In the genomic region with DNA sequence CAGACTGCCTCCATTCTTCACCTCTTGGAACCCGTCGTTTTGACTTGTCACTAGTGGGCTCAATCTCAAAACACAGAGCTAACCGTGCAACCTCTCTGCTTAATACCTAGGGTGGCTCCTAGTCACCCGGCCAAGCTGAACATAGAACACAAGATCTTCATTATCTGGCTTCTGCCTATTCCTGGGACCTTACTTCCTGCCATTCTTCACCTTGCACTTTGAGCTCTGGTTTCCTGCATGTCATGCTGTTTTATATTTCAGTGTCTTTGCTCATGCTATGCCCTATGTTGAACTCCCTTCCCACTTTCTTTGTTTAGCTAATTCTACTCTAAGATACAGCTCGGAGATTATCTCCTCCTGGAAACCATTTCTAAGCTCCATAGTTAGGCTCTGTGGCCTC, we compare ENCODE assay signal across 30 cellular contexts. TPM values are rescaled to one million over a fixed set of nuclear protein-coding genes. Genes with fewer than 3 reads are reported as not detected.
DNase-seq lines count a peak whose midpoint lies in the region; ATAC-seq, FAIRE-seq and TF ChIP-seq lines count a peak whose summit lies in the region.
"Had no signal": no experiment of that assay in that cellular context is flagged by ENCODE, and none has a peak within 500 bp of the region (broad histone marks: within the 10 kb centered on the region; RNA-seq: fewer than 3 reads in every experiment).

No MANE protein-coding gene starts in this region.

- TF ChIP-seq CTCF in endothelial cell of umbilical vein (IDR thresholded peaks at IDR 0.05; ENCODE audit: extremely low read depth in 1 of 2, insufficient read depth in 1 of 2, low read depth in 1 of 2, low read length in 2 of 2) = no peak
- no peak for TF ChIP-seq CTCF in mesothelial cell of epicardium (IDR thresholded peaks at IDR 0.05; ENCODE audit: unreplicated experiment)
- TF ChIP-seq CTCF in suprapubic skin (IDR thresholded peaks at IDR 0.05) = no peak

- WGBS in suprapubic skin = 54% methylated on average over 5 of the region's 5 CpGs

- H3K4me1 ChIP-seq in endothelial cell of umbilical vein (ENCODE audit: control insufficient read depth, extremely low read depth, insufficient read depth, low read length) (peaks cover 34% of the 10 kb centered on the region), suprapubic skin (peaks cover 48% of the 10 kb centered on the region)
- H3K4me1 ChIP-seq: adrenal gland had no signal

- peaks cover 16% of the 10 kb centered on the region for H3K79me2 ChIP-seq in endothelial cell of umbilical vein (ENCODE audit: control insufficient read depth, insufficient read depth, low read length)

- ATAC-seq in T-helper 17 cell (no peak), GM18505 (IDR thresholded peaks at IDR 0.05; ENCODE audit: unreplicated experiment) (no peak), HG03280 (IDR thresholded peaks at IDR 0.05; ENCODE audit: unreplicated experiment) (no peak)
- ATAC-seq: activated T-cell treated with anti-CD3 and anti-CD28 coated beads, Interleukin-2, amount 50 U/mL, for 4 hours; naive thymus-derived CD4-positive, alpha-beta T cell; pancreas; sciatic nerve; stimulated activated naive CD8-positive, alpha-beta T cell treated with anti-CD3 and anti-CD28 coated beads, Interleukin-15, amount 100 ng/mL, for 72 hours had no signal

- H3K36me3 ChIP-seq in endothelial cell of umbilical vein (ENCODE audit: control insufficient read depth in 2 of 2, extremely low read depth in 1 of 2, insufficient read depth in 2 of 2, low read length in 2 of 2) (no peaks in the 10 kb centered on the region), suprapubic skin (no peaks in the 10 kb centered on the region)
- H3K36me3 ChIP-seq: adrenal gland, brain microvascular endothelial cell, pancreas, tibial artery had no signal

- H3K4me3 Mint-ChIP-seq in T-helper 17 cell (no peak overlapping the region), mesothelial cell of epicardium (no peak overlapping the region)
- H3K4me3 Mint-ChIP-seq: activated T-cell treated with anti-CD3 and anti-CD28 coated beads, Interleukin-2, amount 50 U/mL, for 4 hours; CD4-positive, alpha-beta T cell; memory B cell; naive thymus-derived CD4-positive, alpha-beta T cell; stimulated activated naive CD8-positive, alpha-beta T cell treated with anti-CD3 and anti-CD28 coated beads, Interleukin-15, amount 100 ng/mL, for 72 hours had no signal

- no peak for TF ChIP-seq POLR2A in endothelial cell of umbilical vein (IDR thresholded peaks at IDR 0.05; ENCODE audit: low read depth, low read length)
- no peak for TF ChIP-seq POLR2A in suprapubic skin (IDR thresholded peaks at IDR 0.05)
- no peak for TF ChIP-seq POLR2A in GM18505 (IDR thresholded peaks at IDR 0.05; ENCODE audit: borderline replicate concordance, extremely low read depth, insufficient read depth, insufficient read length)

- no peaks in the 10 kb centered on the region for H3K9me3 ChIP-seq in T-helper 17 cell (ENCODE audit: control insufficient read depth, low read length, poor library complexity, severe bottlenecking)
- H3K9me3 ChIP-seq in endothelial cell of umbilical vein (replicated peaks; ENCODE audit: control insufficient read depth, insufficient read depth, low read length) = no peaks in the 10 kb centered on the region
- H3K9me3 ChIP-seq in suprapubic skin = no peaks in the 10 kb centered on the region
- H3K9me3 ChIP-seq: adrenal gland, pancreas, SK-N-SH, tibial artery had no signal

- peak overlapping the region; percentile 63 for H2AFZ ChIP-seq in endothelial cell of umbilical vein (ENCODE audit: low read depth, low read length)

- no peaks in the 10 kb centered on the region for H3K9me3 Mint-ChIP-seq in mesothelial cell of epicardium
- H3K9me3 Mint-ChIP-seq: activated T-cell treated with anti-CD3 and anti-CD28 coated beads, Interleukin-2, amount 50 U/mL, for 4 hours; CD4-positive, alpha-beta T cell; memory B cell; naive thymus-derived CD4-positive, alpha-beta T cell; stimulated activated naive CD8-positive, alpha-beta T cell treated with anti-CD3 and anti-CD28 coated beads, Interleukin-15, amount 100 ng/mL, for 72 hours had no signal

- POLR2A ChIA-PET in endothelial cell of umbilical vein (lab: Charles Lee) = no interaction called here

- no peak for TF ChIP-seq EP300 in suprapubic skin (IDR thresholded peaks at IDR 0.05)

- FAIRE-seq in endothelial cell of umbilical vein (lab: Jason Lieb, UNC) = peak; percentile 48
- FAIRE-seq: colon, pancreas had no signal

- H3K4me3 ChIP-seq in endothelial cell of umbilical vein (replicated peaks in 1 of 3; ENCODE audit: insufficient read depth in 1 of 3, low read depth in 1 of 3, low read length in 3 of 3) (no peak overlapping the region), suprapubic skin (no peak overlapping the region)
- H3K4me3 ChIP-seq: adrenal gland, pancreas, tibial artery had no signal

- H3K9me1 ChIP-seq in endothelial cell of umbilical vein (replicated peaks; ENCODE audit: control insufficient read depth, extremely low read depth, insufficient read depth, low read length) = peaks cover 3% of the 10 kb centered on the region

- BruUV-seq in endothelial cell of umbilical vein (replicated peaks; lab: Mats Ljungman, UMichigan) = no TSS peak

- H3K27me3 ChIP-seq in endothelial cell of umbilical vein (ENCODE audit: control insufficient read depth in 2 of 2, insufficient read depth in 2 of 2, low read length in 2 of 2) (no peaks in the 10 kb centered on the region), suprapubic skin (no peaks in the 10 kb centered on the region)
- H3K27me3 ChIP-seq: adrenal gland, brain microvascular endothelial cell, pancreas, tibial artery had no signal

- H3K9ac ChIP-seq in endothelial cell of umbilical vein (replicated peaks; ENCODE audit: extremely low read depth, insufficient read depth, low read length) = no peak overlapping the region
- H3K9ac ChIP-seq: SK-N-SH had no signal

- CTCF ChIA-PET in endothelial cell of umbilical vein (lab: Charles Lee) = interaction anchor here (0.7 to 2.5 kb wide), 9 partner anchors 8 to 73 kb away, joined by 3 to 16 read pairs (median 4); a partner anchor contains a TSS

- dilution Hi-C loops in endothelial cell of umbilical vein (cut with MboI; ENCODE audit: extremely low pct_ligation_motif_present, low sequenced_read_pairs) = no loop called here

- H3K4me1 Mint-ChIP-seq in T-helper 17 cell (no peaks in the 10 kb centered on the region), mesothelial cell of epicardium (peaks cover 13% of the 10 kb centered on the region)
- H3K4me1 Mint-ChIP-seq: stimulated activated naive CD8-positive, alpha-beta T cell treated with anti-CD3 and anti-CD28 coated beads, Interleukin-15, amount 100 ng/mL, for 72 hours had no signal

- intact Hi-C loops in endothelial cell of umbilical vein (cut with micrococcal nuclease) = loop anchor here (1.0 kb wide), 1 partner anchor 71 kb away; no protein-coding TSS in a partner anchor

- H3K27me3 Mint-ChIP-seq in T-helper 17 cell = peaks cover 13% of the 10 kb centered on the region
- H3K27me3 Mint-ChIP-seq in mesothelial cell of epicardium (ENCODE audit: low read depth) = no peaks in the 10 kb centered on the region
- H3K27me3 Mint-ChIP-seq: CD4-positive, alpha-beta T cell had no signal

- no peaks in the 10 kb centered on the region for H3K36me3 Mint-ChIP-seq in T-helper 17 cell (ENCODE audit: low read depth)
- no peaks in the 10 kb centered on the region for H3K36me3 Mint-ChIP-seq in mesothelial cell of epicardium
- H3K36me3 Mint-ChIP-seq: memory B cell had no signal

- DNase-seq in T-helper 17 cell (no peak), endothelial cell of umbilical vein (ENCODE audit: low read depth, low spot score) (peak; percentile 23), mesothelial cell of epicardium (ENCODE audit: low spot score in 2 of 2, unreplicated experiment in 2 of 2) (no peak), suprapubic skin (ENCODE audit: low spot score in 2 of 2) (no peak), NCI-H1930 (lab: John Stamatoyannopoulos, UW) (no peak), SHP77 (lab: John Stamatoyannopoulos, UW) (no peak)
- DNase-seq: activated CD4-positive, alpha-beta T cell treated with anti-CD3 and anti-CD28 coated beads for 48 hours; activated naive CD4-positive, alpha-beta T cell treated with Interleukin-2 at 50 U/mL for 16 hours; activated T-cell treated with anti-CD3 and anti-CD28 coated beads, Interleukin-2, amount 50 U/mL, for 4 hours; adrenal gland; brain microvascular endothelial cell; CD4-positive, alpha-beta T cell; DMS 273 treated with DMSO at 0.1 percent for 48 hours; naive thymus-derived CD4-positive, alpha-beta T cell; NCI-H1694; NCI-H69; pancreas; SK-N-SH; stimulated activated CD4-positive, alpha-beta T cell treated with anti-CD3 and anti-CD28 coated beads, Interleukin-15, amount 100 ng/mL, for 24 hours; stimulated activated naive CD8-positive, alpha-beta T cell treated with anti-CD3 and anti-CD28 coated beads, Interleukin-15, amount 100 ng/mL, for 72 hours; tibial artery had no signal

- peak overlapping the region; percentile 54 for H3K27ac Mint-ChIP-seq in T-helper 17 cell
- H3K27ac Mint-ChIP-seq in mesothelial cell of epicardium = peak overlapping the region; percentile 62
- H3K27ac Mint-ChIP-seq: CD4-positive, alpha-beta T cell; memory B cell; naive thymus-derived CD4-positive, alpha-beta T cell; stimulated activated naive CD8-positive, alpha-beta T cell treated with anti-CD3 and anti-CD28 coated beads, Interleukin-15, amount 100 ng/mL, for 72 hours had no signal

- no peaks in the 10 kb centered on the region for H4K20me1 ChIP-seq in endothelial cell of umbilical vein (replicated peaks; ENCODE audit: control insufficient read depth, extremely low read depth, insufficient read depth, low read length)

- peak overlapping the region; percentile 23 for H3K27ac ChIP-seq in endothelial cell of umbilical vein (ENCODE audit: insufficient read depth, low read depth, low read length)
- peak overlapping the region; percentile 69 for H3K27ac ChIP-seq in suprapubic skin
- H3K27ac ChIP-seq: adrenal gland, brain microvascular endothelial cell, pancreas, RWPE1, tibial artery, VCaP had no signal

- H3K4me2 ChIP-seq in endothelial cell of umbilical vein (ENCODE audit: insufficient read depth, low read length) = peak overlapping the region; percentile 46
- H3K4me2 ChIP-seq: SK-N-SH had no signal

RNA-seq across cellular contexts. Expression of a gene that starts 12.9 kb away (rescaled TPM):
- 1 to 10 TPM in 1 of 2 donors, under 1 TPM in 1; 0.75 to 1.5 TPM for total RNA-seq in T-helper 17 cell
- total RNA-seq in endothelial cell of umbilical vein = 17.1 and 19.8 TPM in 2 replicates
- polyA plus RNA-seq in endothelial cell of umbilical vein = 5.8 and 6.0 TPM in 2 replicates
- polyA plus RNA-seq in endothelial cell of umbilical vein (2011; cell fraction: cytosol; rRNA removed) = 9.9 and 11.5 TPM in 2 replicates
- polyA plus RNA-seq in endothelial cell of umbilical vein (2011; cell fraction: nucleus; rRNA removed) = 8.9 and 9.7 TPM in 2 replicates
- polyA plus RNA-seq in endothelial cell of umbilical vein (2012) = 6.5 and 15.2 TPM in 2 replicates
- polyA minus RNA-seq in endothelial cell of umbilical vein = 5.9 and 6.3 TPM in 2 replicates
- polyA minus RNA-seq in endothelial cell of umbilical vein (2011; cell fraction: cytosol; rRNA and poly(A)+ RNA removed) = 38.9 TPM
- polyA minus RNA-seq in endothelial cell of umbilical vein (2011; cell fraction: nucleus; rRNA and poly(A)+ RNA removed) = 6.5 and 9.8 TPM in 2 replicates
- total RNA-seq in mesothelial cell of epicardium = 9.6 to 11.7 TPM (median 10.4 TPM) in 3 replicates
- 100 to 1,000 TPM in 3 of 4 donors, 10 to 100 TPM in 1; 97.4 to 174 (median 136) TPM for total RNA-seq in suprapubic skin

RNA-seq across cellular contexts. Expression of a gene that starts 32.8 kb away (rescaled TPM):
- total RNA-seq in T-helper 17 cell (not detected), endothelial cell of umbilical vein (not detected in 2 replicates), mesothelial cell of epicardium (0.27 TPM in 1 of 3 replicates, not detected in the others), suprapubic skin (1 to 10 TPM in 3 of 4 donors, not detected in 1; 2.2 to 6.5 (median 2.7) TPM)
- not detected in 2 replicates for polyA plus RNA-seq in endothelial cell of umbilical vein
- polyA plus RNA-seq in endothelial cell of umbilical vein (2011; cell fraction: cytosol; rRNA removed) = not detected in 2 replicates
- 0.11 TPM in 1 of 2 replicates, not detected in the other for polyA plus RNA-seq in endothelial cell of umbilical vein (2011; cell fraction: nucleus; rRNA removed)
- polyA plus RNA-seq in endothelial cell of umbilical vein (2012) = not detected in 2 replicates
- polyA minus RNA-seq in endothelial cell of umbilical vein = not detected in 2 replicates
- polyA minus RNA-seq in endothelial cell of umbilical vein (2011; cell fraction: cytosol; rRNA and poly(A)+ RNA removed) = not detected
- not detected in 2 replicates for polyA minus RNA-seq in endothelial cell of umbilical vein (2011; cell fraction: nucleus; rRNA and poly(A)+ RNA removed)
- total RNA-seq: activated CD8-positive, alpha-beta memory T cell treated with anti-CD3 and anti-CD28 coated beads for 36 hours; activated T-cell treated with anti-CD3 and anti-CD28 coated beads, Interleukin-2, amount 50 U/mL, for 4 hours; CD4-positive, alpha-beta T cell; naive thymus-derived CD4-positive, alpha-beta T cell; pancreas; T-helper 2 cell treated with Interferon-gamma antibody and Interleukin-4, amounts not matched to agents 100 ng/mL and 5 ng/mL, for 36 hours had no signal
- polyA plus RNA-seq: naive thymus-derived CD4-positive, alpha-beta T cell had no signal
